In the genomic region with DNA sequence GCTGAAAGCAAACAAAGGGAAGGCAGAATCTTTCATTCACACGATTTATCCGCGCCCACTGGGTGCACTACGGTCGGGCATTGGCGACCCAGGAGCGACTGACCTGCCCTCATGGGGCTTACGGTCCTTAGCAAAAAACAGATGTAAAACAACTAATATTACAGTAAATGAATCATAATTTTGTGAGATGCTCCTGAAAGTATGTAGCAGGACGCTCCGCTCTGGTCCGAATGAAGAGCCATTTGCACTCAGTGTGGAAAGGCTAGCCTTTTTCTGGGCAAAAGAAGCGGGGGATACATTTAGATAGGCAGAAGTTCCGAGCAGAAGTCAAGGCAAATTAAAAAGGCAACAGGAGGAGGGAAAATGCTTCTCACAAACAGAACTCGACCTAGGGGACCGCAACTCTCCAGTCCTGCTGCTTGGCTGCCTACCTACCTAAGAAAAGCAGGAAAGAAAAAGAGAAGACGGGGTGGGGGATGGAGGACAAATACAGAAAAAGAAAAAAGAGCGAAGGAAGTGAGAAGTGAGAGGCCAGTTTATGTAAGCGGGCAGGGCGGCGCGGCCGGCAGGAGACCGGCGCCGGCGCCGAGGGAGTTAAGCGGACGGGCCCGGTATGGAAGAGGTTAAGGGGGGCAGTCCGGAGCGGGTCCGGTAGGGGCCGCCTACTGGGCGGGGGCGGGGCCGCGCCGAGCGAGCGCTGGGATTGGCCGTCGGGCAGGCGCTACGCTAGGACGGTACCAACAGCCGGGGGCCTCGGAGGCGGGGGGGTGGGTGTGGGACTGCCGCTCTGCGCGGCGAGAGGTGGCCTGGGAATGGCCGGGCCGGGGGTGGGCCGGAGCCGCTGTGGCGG, we compare ENCODE assay signal across 8 cellular contexts. TPM values are rescaled to one million over a fixed set of nuclear protein-coding genes. Genes with fewer than 3 reads are reported as not detected.
DNase-seq lines count a peak whose midpoint lies in the region; TF ChIP-seq lines count a peak whose summit lies in the region.

A gene with protein sequence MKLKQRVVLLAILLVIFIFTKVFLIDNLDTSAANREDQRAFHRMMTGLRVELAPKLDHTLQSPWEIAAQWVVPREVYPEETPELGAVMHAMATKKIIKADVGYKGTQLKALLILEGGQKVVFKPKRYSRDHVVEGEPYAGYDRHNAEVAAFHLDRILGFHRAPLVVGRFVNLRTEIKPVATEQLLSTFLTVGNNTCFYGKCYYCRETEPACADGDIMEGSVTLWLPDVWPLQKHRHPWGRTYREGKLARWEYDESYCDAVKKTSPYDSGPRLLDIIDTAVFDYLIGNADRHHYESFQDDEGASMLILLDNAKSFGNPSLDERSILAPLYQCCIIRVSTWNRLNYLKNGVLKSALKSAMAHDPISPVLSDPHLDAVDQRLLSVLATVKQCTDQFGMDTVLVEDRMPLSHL (plus strand): TSS at position 770 of the 850 bp plus-strand sequence. CDS start 17,954 bp downstream, outside the sequence.

- no peaks in the 10 kb centered on the region for H3K9me2 ChIP-seq in MM.1S (replicated peaks; ENCODE audit: insufficient read depth, low read length)
- no peaks in the 10 kb centered on the region for H3K9me2 ChIP-seq in neural cell (ENCODE audit: insufficient read depth, low read length)

- H3K4me3 Mint-ChIP-seq in stimulated activated naive CD8-positive, alpha-beta T cell treated with anti-CD3 and anti-CD28 coated beads, Interleukin-15, Interleukin-2, amounts not matched to agents 100 ng/mL and 50 ng/mL, for 24 hours, result peak within 1 kb of the TSS; percentile 97

- H3K9me3 ChIP-seq in MM.1S (replicated peaks; ENCODE audit: insufficient read depth, low read length) (no peaks in the 10 kb centered on the region), SJSA1 (replicated peaks) (peaks cover 3% of the 10 kb centered on the region; the same call in 1 of the 2 replicates), neural cell (ENCODE audit: low read length) (no peaks in the 10 kb centered on the region)

- H3F3A ChIP-seq in MM.1S (ENCODE audit: insufficient read depth, low read length) (peaks cover 8% of the 10 kb centered on the region), neural cell (ENCODE audit: insufficient read depth, low read length, poor library complexity, severe bottlenecking) (no peaks in the 10 kb centered on the region)

- no peaks in the 10 kb centered on the region for H3K36me3 Mint-ChIP-seq in stimulated activated naive CD8-positive, alpha-beta T cell treated with anti-CD3 and anti-CD28 coated beads, Interleukin-15, Interleukin-2, amounts not matched to agents 100 ng/mL and 50 ng/mL, for 24 hours (ENCODE audit: low read depth)

- H3K79me2 ChIP-seq in MM.1S (ENCODE audit: low read length), result peaks cover 39% of the 10 kb centered on the region
- H3K79me2 ChIP-seq in neural cell (replicated peaks; ENCODE audit: insufficient read depth, low read length), result peaks cover 26% of the 10 kb centered on the region

- TF ChIP-seq EP300 in neural cell (conservative IDR thresholded peaks at IDR 0.05; ENCODE audit: poor library complexity, severe bottlenecking), result peak; percentile 18

- TF ChIP-seq CTCF in MM.1S (IDR thresholded peaks at IDR 0.05; ENCODE audit: low read length) (no peak), fibroblast of villous mesenchyme (IDR thresholded peaks at IDR 0.05; ENCODE audit: insufficient read depth, low read depth, low read length) (peak; percentile 8), neural cell (IDR thresholded peaks at IDR 0.05; ENCODE audit: poor library complexity, severe bottlenecking) (no peak)

- peak within 1 kb of the TSS; percentile 95 for H3K27ac Mint-ChIP-seq in stimulated activated naive CD8-positive, alpha-beta T cell treated with anti-CD3 and anti-CD28 coated beads, Interleukin-15, Interleukin-2, amounts not matched to agents 100 ng/mL and 50 ng/mL, for 24 hours

- peaks cover 20% of the 10 kb centered on the region; the same call in 1 of the 2 replicates for H3K4me1 ChIP-seq in MM.1S (ENCODE audit: low read length)
- H3K4me1 ChIP-seq in SJSA1 (replicated peaks), result peaks cover 14% of the 10 kb centered on the region

- H3K9me3 Mint-ChIP-seq in stimulated activated naive CD8-positive, alpha-beta T cell treated with anti-CD3 and anti-CD28 coated beads, Interleukin-15, Interleukin-2, amounts not matched to agents 100 ng/mL and 50 ng/mL, for 24 hours, result no peaks in the 10 kb centered on the region

- DNase-seq in ELF-1 (ENCODE audit: low read depth, low spot score), result peak; percentile 93
- DNase-seq in HCEC 1CT, result peak; percentile 94
- peak; percentile 98 for DNase-seq in MM.1S
- peak; percentile 72 to 96 for DNase-seq in SJSA1 (ENCODE audit: low read depth in 1 of 2, low spot score in 2 of 2)
- DNase-seq in activated gamma-delta T cell treated with anti-CD3 and anti-CD28 coated beads, Interleukin-2, amount 50 U/mL, for 16 hours (ENCODE audit: low read depth), result peak; percentile 89
- peak; percentile 91 for DNase-seq in fibroblast of villous mesenchyme (ENCODE audit: low read depth)

- peak within 1 kb of the TSS; percentile 96 for H3K9ac ChIP-seq in MM.1S (ENCODE audit: low read length)
- H3K9ac ChIP-seq in neural cell (ENCODE audit: low read length), result peak within 1 kb of the TSS; percentile 82

- no peaks in the 10 kb centered on the region for H3K36me3 ChIP-seq in MM.1S (replicated peaks; ENCODE audit: insufficient read depth, low read length)
- peaks cover 5% of the 10 kb centered on the region for H3K36me3 ChIP-seq in SJSA1
- H3K36me3 ChIP-seq in neural cell (ENCODE audit: insufficient read depth, low read length), result no peaks in the 10 kb centered on the region

- peak within 1 kb of the TSS; percentile 68 for H3K4me3 ChIP-seq in MM.1S (ENCODE audit: low read length)
- H3K4me3 ChIP-seq in SJSA1, result peak within 1 kb of the TSS; percentile 98
- H3K4me3 ChIP-seq in fibroblast of villous mesenchyme (ENCODE audit: low read depth, low read length), result peak within 1 kb of the TSS; percentile 81
- H3K4me3 ChIP-seq in neural cell (ENCODE audit: low read length), result peak within 1 kb of the TSS; percentile 96

- peaks cover 34% of the 10 kb centered on the region for H3K4me1 Mint-ChIP-seq in stimulated activated naive CD8-positive, alpha-beta T cell treated with anti-CD3 and anti-CD28 coated beads, Interleukin-15, Interleukin-2, amounts not matched to agents 100 ng/mL and 50 ng/mL, for 24 hours (ENCODE audit: low read depth)

- H2AFZ ChIP-seq in MM.1S (ENCODE audit: low read length) (peak within 1 kb of the TSS; percentile 96), neural cell (ENCODE audit: low read depth, low read length) (peak within 1 kb of the TSS; percentile 48)

- peak within 1 kb of the TSS; percentile 82 for H3K27ac ChIP-seq in MM.1S (ENCODE audit: low read length)
- peak within 1 kb of the TSS; percentile 95 for H3K27ac ChIP-seq in SJSA1
- peak within 1 kb of the TSS; percentile 69 for H3K27ac ChIP-seq in neural cell (ENCODE audit: low read length)

- TF ChIP-seq RAD21 in neural cell (conservative IDR thresholded peaks at IDR 0.05), result no peak

- H3K27me3 ChIP-seq in MM.1S (replicated peaks; ENCODE audit: insufficient read depth, low read length) (no peaks in the 10 kb centered on the region), SJSA1 (replicated peaks) (no peaks in the 10 kb centered on the region), neural cell (ENCODE audit: insufficient read depth, low read depth, low read length) (no peaks in the 10 kb centered on the region)

- H4K20me1 ChIP-seq in MM.1S (ENCODE audit: insufficient read depth, low read length) (no peaks in the 10 kb centered on the region), neural cell (ENCODE audit: insufficient read depth) (no peaks in the 10 kb centered on the region)

- peak within 1 kb of the TSS; percentile 81 for H3K4me2 ChIP-seq in MM.1S (ENCODE audit: low read depth, low read length)
- H3K4me2 ChIP-seq in neural cell (ENCODE audit: low read length), result peak within 1 kb of the TSS; percentile 65

- H3K27me3 Mint-ChIP-seq in stimulated activated naive CD8-positive, alpha-beta T cell treated with anti-CD3 and anti-CD28 coated beads, Interleukin-15, Interleukin-2, amounts not matched to agents 100 ng/mL and 50 ng/mL, for 24 hours, result no peaks in the 10 kb centered on the region

TF ChIP-seq in neural cell, 6 proteins besides CTCF, POLR2A, EP300 and RAD21:
- no peak for TF ChIP-seq SMC3 (conservative IDR thresholded peaks at IDR 0.05; ENCODE audit: poor library complexity)
- peak; percentile 44 for TF ChIP-seq POLR2AphosphoS5 (IDR thresholded peaks at IDR 0.05)
TF ChIP-seq in neural cell: peak in this region for 1.

RNA-seq across cellular contexts. Expression of the gene that starts here (rescaled TPM):
- 50.7 and 52.6 TPM in 2 replicates for total RNA-seq in SJSA1 (2014; rRNA removed; shearing (Covaris generic))
- total RNA-seq in fibroblast of villous mesenchyme, result 32.5 and 42.7 TPM in 2 replicates
- polyA plus RNA-seq in neural cell, result 21.8 and 25.1 TPM in 2 replicates
- polyA minus RNA-seq in neural cell, result 47.0 and 49.1 TPM in 2 replicates

Comparison
In these comparisons a context has a peak if more than half of its experiments do, and no peak if none do; other contexts are left out.
1. Peak in every context shown above with its lines: DNase-seq, H3K4me3 ChIP-seq and H3K27ac ChIP-seq.